8 cellular contexts compared by ENCODE assay signal in the genomic region with DNA sequence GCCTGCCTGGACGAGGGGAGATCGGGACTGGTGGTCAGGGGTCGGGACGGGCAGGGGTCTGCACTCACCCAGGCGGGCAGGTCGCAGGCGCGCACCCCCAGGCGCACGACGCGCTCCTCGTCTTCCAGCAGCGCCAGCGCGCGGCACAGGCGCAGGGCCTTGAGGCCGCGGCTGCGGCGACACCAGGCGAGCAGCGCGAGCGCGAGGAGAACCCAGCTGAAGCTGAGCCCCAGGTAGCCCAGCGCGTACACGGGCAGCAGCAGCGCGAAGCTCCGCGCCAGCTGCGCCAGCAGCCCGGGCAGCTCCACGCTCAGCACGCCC. TPM values are rescaled to one million over a fixed set of nuclear protein-coding genes. Genes with fewer than 3 reads are reported as not detected.
A peak's percentile ranks its signal among the peaks of the same experiment; 100 is the strongest.
DNase-seq lines count a peak whose midpoint lies in the region; ATAC-seq and TF ChIP-seq lines count a peak whose summit lies in the region.

No MANE protein-coding gene starts in this region.

- peaks cover 51% of the 10 kb centered on the region for H3K79me2 ChIP-seq in HCT116 (ENCODE audit: insufficient read depth, low read length)
- H3K79me2 ChIP-seq in Loucy (ENCODE audit: insufficient read depth, low read length) = peaks cover 49% of the 10 kb centered on the region

- POLR2A ChIA-PET in HCT116 (lab: Charles Lee) = no interaction called here

- intact Hi-C loops in HCT116 (cut with micrococcal nuclease) = loop anchor here (10.0 kb wide), 1 partner anchor 124 kb away; a partner anchor contains a TSS

- H2BK120ac ChIP-seq in mesenchymal stem cell (ENCODE audit: low read depth, low read length) = peak overlapping the region; percentile 78

- H3K27ac Mint-ChIP-seq in activated CD8-positive, alpha-beta memory T cell treated with anti-CD3 and anti-CD28 coated beads, Interleukin-2, amount 10 ng/mL, durations not matched to agents 7 days and 5 days = peak overlapping the region; percentile 88

- H3K27me3 ChIP-seq in HCT116 (ENCODE audit: insufficient read depth, low read length) = no peaks in the 10 kb centered on the region
- no peaks in the 10 kb centered on the region for H3K27me3 ChIP-seq in Loucy (ENCODE audit: insufficient read depth, low read length, poor library complexity, severe bottlenecking)
- H3K27me3 ChIP-seq in effector memory CD4-positive, alpha-beta T cell (replicated peaks; ENCODE audit: control insufficient read depth, insufficient read depth, low read length, poor library complexity, severe bottlenecking) = no peaks in the 10 kb centered on the region
- H3K27me3 ChIP-seq in mesenchymal stem cell (ENCODE audit: control insufficient read depth in 1 of 2, insufficient read depth in 1 of 2, low read length in 2 of 2) = peaks cover 0 to 3% of the 10 kb centered on the region in 2 experiments

- no peak overlapping the region for H2AK5ac ChIP-seq in mesenchymal stem cell (ENCODE audit: low read length, severe bottlenecking)

- H3K36me3 Mint-ChIP-seq in activated CD8-positive, alpha-beta memory T cell treated with anti-CD3 and anti-CD28 coated beads, Interleukin-2, amount 10 ng/mL, durations not matched to agents 7 days and 5 days = peaks cover 21% of the 10 kb centered on the region

- CTCF ChIA-PET in activated CD8-positive, alpha-beta memory T cell treated with anti-CD3 and anti-CD28 coated beads, Interleukin-2, amount 10 ng/mL, durations not matched to agents 7 days and 5 days (lab: Charles Lee) = interaction anchor here (0.7 to 1.8 kb wide), 7 partner anchors 10 to 123 kb away, joined by 3 to 8 read pairs (median 5); a partner anchor contains a TSS
- CTCF ChIA-PET in HCT116 (lab: Charles Lee) = no interaction called here

- no peaks in the 10 kb centered on the region for H3K79me1 ChIP-seq in mesenchymal stem cell (replicated peaks; ENCODE audit: low read length, poor library complexity, severe bottlenecking)

- no peak overlapping the region for H4K91ac ChIP-seq in mesenchymal stem cell (ENCODE audit: low read length)

- H3F3A ChIP-seq in Loucy (ENCODE audit: low read depth) = peaks cover 12% of the 10 kb centered on the region; the same call in 1 of the 2 replicates

- H3K9me3 ChIP-seq in HCT116 (ENCODE audit: control insufficient read depth in 1 of 2, insufficient read depth in 1 of 2, low read depth in 1 of 2, low read length in 2 of 2) (no peaks in the 10 kb centered on the region), Loucy (ENCODE audit: insufficient read depth, low read depth, low read length) (no peaks in the 10 kb centered on the region), mesenchymal stem cell (ENCODE audit: control insufficient read depth, low read length) (no peaks in the 10 kb centered on the region)
- H3K9me3 ChIP-seq in effector memory CD4-positive, alpha-beta T cell (ENCODE audit: control insufficient read depth, low read length) = no peaks in the 10 kb centered on the region

- peak overlapping the region in 1 of 2 experiments; percentile 100 for H3K23ac ChIP-seq in mesenchymal stem cell (ENCODE audit: low read length in 2 of 2)

- TF ChIP-seq POLR2A in HCT116 (IDR thresholded peaks at IDR 0.05; ENCODE audit: borderline replicate concordance, extremely low read depth, insufficient read depth, insufficient read length) = no peak

- peak; percentile 80 for DNase-seq in activated CD8-positive, alpha-beta memory T cell treated with anti-CD3 and anti-CD28 coated beads, Interleukin-2, amount 10 ng/mL, durations not matched to agents 7 days and 5 days
- no peak for DNase-seq in activated CD8-positive, alpha-beta memory T cell treated with anti-CD3 and anti-CD28 coated beads for 24 hours
- DNase-seq in HCT116 (ENCODE audit: low read depth, low spot score) (no peak), mesenchymal stem cell (peak; percentile 75)
- peak in 2 of 3 donors; percentile 41 to 52 for DNase-seq in effector memory CD4-positive, alpha-beta T cell
- peak; percentile 50 to 56 for DNase-seq in stimulated activated CD8-positive, alpha-beta memory T cell treated with anti-CD3 and anti-CD28 coated beads, Interleukin-7, amount 100 ng/mL, for 48 hours (ENCODE audit: extremely low read depth in 1 of 2, low read depth in 1 of 2)

- no peak overlapping the region for H2BK5ac ChIP-seq in mesenchymal stem cell (ENCODE audit: low read depth, low read length, poor library complexity, severe bottlenecking)

- WGBS in mesenchymal stem cell = 3% methylated on average over 16 of the region's 38 CpGs

- H3K4me2 ChIP-seq in HCT116 (ENCODE audit: low read length) (peak overlapping the region; percentile 92), Loucy (ENCODE audit: low read depth, low read length, poor library complexity, severe bottlenecking) (peak overlapping the region; percentile 93), mesenchymal stem cell (ENCODE audit: low read length, poor library complexity, severe bottlenecking) (peak overlapping the region; percentile 76)

- H3K4me3 Mint-ChIP-seq in activated CD8-positive, alpha-beta memory T cell treated with anti-CD3 and anti-CD28 coated beads, Interleukin-2, amount 10 ng/mL, durations not matched to agents 7 days and 5 days = peak overlapping the region; percentile 88

- BruUV-seq in HCT116 (replicated peaks; lab: Mats Ljungman, UMichigan) = no TSS peak

- H3K4ac ChIP-seq in mesenchymal stem cell (ENCODE audit: low read depth in 1 of 2, low read length in 2 of 2) = peak overlapping the region in 1 of 2 experiments; percentile 91

- peak overlapping the region; percentile 90 for H3K9ac ChIP-seq in HCT116 (ENCODE audit: low read length)
- peak overlapping the region; percentile 89 for H3K9ac ChIP-seq in Loucy (ENCODE audit: low read depth, low read length, poor library complexity, severe bottlenecking)
- H3K9ac ChIP-seq in mesenchymal stem cell (ENCODE audit: low read length) = peak overlapping the region; percentile 91

- peak; percentile 35 for TF ChIP-seq RAD21 in HCT116 (IDR thresholded peaks at IDR 0.05; ENCODE audit: low read depth)

- peak overlapping the region; percentile 62 for H2BK15ac ChIP-seq in mesenchymal stem cell (ENCODE audit: low read depth, poor library complexity, severe bottlenecking)

- 0 out of 4 replicates have a peak, but pooled peaks cover 0 to 3% of the 10 kb centered on the region in 2 experiments for H3K36me3 ChIP-seq in HCT116 (ENCODE audit: control insufficient read depth in 1 of 2, insufficient read depth in 2 of 2, low read length in 2 of 2)
- no peaks in the 10 kb centered on the region for H3K36me3 ChIP-seq in Loucy (ENCODE audit: insufficient read depth, low read length)
- no peaks in the 10 kb centered on the region for H3K36me3 ChIP-seq in effector memory CD4-positive, alpha-beta T cell (ENCODE audit: control insufficient read depth, insufficient read depth, low read length)
- peaks cover 3% of the 10 kb centered on the region in 2 experiments for H3K36me3 ChIP-seq in mesenchymal stem cell (ENCODE audit: control insufficient read depth in 1 of 2, insufficient read depth in 2 of 2, low read depth in 1 of 2, low read length in 2 of 2)

- H2AFZ ChIP-seq in HCT116 (ENCODE audit: low read depth, low read length, poor library complexity, severe bottlenecking) (no peak overlapping the region), Loucy (ENCODE audit: low read length) (no peak overlapping the region), mesenchymal stem cell (ENCODE audit: low read depth, low read length) (peak overlapping the region; percentile 46)

- no peaks in the 10 kb centered on the region for H3K9me2 ChIP-seq in HCT116 (ENCODE audit: insufficient read depth)
- H3K9me2 ChIP-seq in Loucy (replicated peaks; ENCODE audit: low read depth, low read length) = no peaks in the 10 kb centered on the region

- H3K4me1 Mint-ChIP-seq in activated CD8-positive, alpha-beta memory T cell treated with anti-CD3 and anti-CD28 coated beads, Interleukin-2, amount 10 ng/mL, durations not matched to agents 7 days and 5 days = peaks cover 37% of the 10 kb centered on the region

- RAD21 ChIA-PET in HCT116 (lab: Charles Lee; ENCODE audit: low non-redundant PET in 1 of 2, low total read pairs in 2 of 2, uncharacterized antibody in 2 of 2, unreplicated experiment in 2 of 2) = no interaction called here

- H3K9me3 Mint-ChIP-seq in activated CD8-positive, alpha-beta memory T cell treated with anti-CD3 and anti-CD28 coated beads, Interleukin-2, amount 10 ng/mL, durations not matched to agents 7 days and 5 days (ENCODE audit: low read depth) = no peaks in the 10 kb centered on the region

- H2BK12ac ChIP-seq in mesenchymal stem cell (ENCODE audit: low read length in 2 of 2) = peak overlapping the region in 1 of 2 experiments; percentile 45

- peak overlapping the region; percentile 91 to 96 for H3K18ac ChIP-seq in mesenchymal stem cell (ENCODE audit: low read depth in 1 of 2, low read length in 2 of 2)

- peaks cover 9 to 32% of the 10 kb centered on the region in 2 experiments for H3K4me1 ChIP-seq in HCT116 (ENCODE audit: control insufficient read depth in 1 of 2, insufficient read depth in 2 of 2, low read length in 2 of 2)
- peaks cover 47% of the 10 kb centered on the region for H3K4me1 ChIP-seq in Loucy (ENCODE audit: insufficient read depth, low read length, poor library complexity, severe bottlenecking)
- peaks cover 14% of the 10 kb centered on the region for H3K4me1 ChIP-seq in effector memory CD4-positive, alpha-beta T cell (ENCODE audit: control insufficient read depth, insufficient read depth, low read length, poor library complexity, severe bottlenecking)
- H3K4me1 ChIP-seq in mesenchymal stem cell (ENCODE audit: control insufficient read depth, insufficient read depth, low read depth, low read length) = peaks cover 3% of the 10 kb centered on the region

- peaks cover 5% of the 10 kb centered on the region for H3K27me3 Mint-ChIP-seq in activated CD8-positive, alpha-beta memory T cell treated with anti-CD3 and anti-CD28 coated beads, Interleukin-2, amount 10 ng/mL, durations not matched to agents 7 days and 5 days

- peak overlapping the region; percentile 71 to 85 for H3K4me3 ChIP-seq in HCT116 (replicated peaks in 1 of 2; ENCODE audit: low read depth in 1 of 2, low read length in 2 of 2)
- H3K4me3 ChIP-seq in Loucy (ENCODE audit: low read length, poor library complexity, severe bottlenecking) = peak overlapping the region; percentile 77
- H3K4me3 ChIP-seq in WI38 (ENCODE audit: low read depth, low read length) = peak overlapping the region; percentile 82
- peak overlapping the region; percentile 83 for H3K4me3 ChIP-seq in effector memory CD4-positive, alpha-beta T cell (ENCODE audit: insufficient read depth, low read depth, low read length, poor library complexity, severe bottlenecking)
- H3K4me3 ChIP-seq in mesenchymal stem cell (ENCODE audit: insufficient read depth in 1 of 2, low read depth in 1 of 2, low read length in 2 of 2) = peak overlapping the region; percentile 92 to 97

- H4K20me1 ChIP-seq in HCT116 (ENCODE audit: insufficient read depth) (peaks cover 8% of the 10 kb centered on the region; the same call in 1 of the 2 replicates), Loucy (ENCODE audit: insufficient read depth, low read length, poor library complexity, severe bottlenecking) (peaks cover 9% of the 10 kb centered on the region)

- H3K27ac ChIP-seq in HCT116 (ENCODE audit: low read depth, low read length) (peak overlapping the region; percentile 96), mesenchymal stem cell (ENCODE audit: low read length, poor library complexity, severe bottlenecking) (peak overlapping the region; percentile 30)
- H3K27ac ChIP-seq in effector memory CD4-positive, alpha-beta T cell (ENCODE audit: insufficient read depth, low read length, poor library complexity, severe bottlenecking) = peak overlapping the region; percentile 94

- ATAC-seq in activated CD8-positive, alpha-beta memory T cell treated with anti-CD3 and anti-CD28 coated beads, Interleukin-2, amount 10 ng/mL, durations not matched to agents 7 days and 5 days = peak; percentile 61
- ATAC-seq in HCT116 = peak; percentile 64

- TF ChIP-seq CTCF in HCT116 (IDR thresholded peaks at IDR 0.05 in 2 of 3, conservative IDR thresholded peaks at IDR 0.05 in 1 of 3; ENCODE audit: borderline replicate concordance in 1 of 3, insufficient read depth in 1 of 3, low read depth in 2 of 3, low read length in 2 of 3) (no peak), Loucy (conservative IDR thresholded peaks at IDR 0.05; ENCODE audit: low read length) (no peak), WI38 (IDR thresholded peaks at IDR 0.05; ENCODE audit: low read depth, low read length) (no peak)

- peak overlapping the region; percentile 61 for H4K8ac ChIP-seq in mesenchymal stem cell (ENCODE audit: low read length)

- peak overlapping the region in 1 of 2 experiments; percentile 100 for H3K14ac ChIP-seq in mesenchymal stem cell (ENCODE audit: low read length in 2 of 2)

RNA-seq across cellular contexts. Expression of a gene that starts 0.3 kb away (rescaled TPM):
- 10 to 100 TPM; 79.8 to 86.0 TPM for total RNA-seq in activated CD8-positive, alpha-beta memory T cell treated with anti-CD3 and anti-CD28 coated beads, Interleukin-2, amount 10 ng/mL, durations not matched to agents 7 days and 5 days
- total RNA-seq in HCT116 (2021; ENCODE audit: unreplicated experiment) = 68.2 TPM
- polyA plus RNA-seq in HCT116 (2012) = 48.8 and 57.5 TPM in 2 replicates
- polyA plus RNA-seq in mesenchymal stem cell (2013, experiment 1 of 2) = 31.0 TPM
- 31.9 TPM for polyA plus RNA-seq in mesenchymal stem cell (2013, experiment 2 of 2)

RNA-seq across cellular contexts. Expression of a gene that starts 27.4 kb away (rescaled TPM):
- total RNA-seq in activated CD8-positive, alpha-beta memory T cell treated with anti-CD3 and anti-CD28 coated beads, Interleukin-2, amount 10 ng/mL, durations not matched to agents 7 days and 5 days = 10 to 100 TPM; 10.7 to 15.6 TPM
- total RNA-seq in HCT116 (2021; ENCODE audit: unreplicated experiment) = 13.6 TPM
- 13.2 and 15.5 TPM in 2 replicates for polyA plus RNA-seq in HCT116 (2012)
- polyA plus RNA-seq in mesenchymal stem cell (2013, experiment 1 of 2) = 11.8 TPM
- polyA plus RNA-seq in mesenchymal stem cell (2013, experiment 2 of 2) = 10.7 TPM

Comparison
In these comparisons a context has a peak if more than half of its experiments do, and no peak if none do; other contexts are left out.
1. DNase-seq: peak in activated CD8-positive, alpha-beta memory T cell treated with anti-CD3 and anti-CD28 coated beads, Interleukin-2, amount 10 ng/mL, durations not matched to agents 7 days and 5 days (single experiment), effector memory CD4-positive, alpha-beta T cell (2 of 3), mesenchymal stem cell (single experiment) and stimulated activated CD8-positive, alpha-beta memory T cell treated with anti-CD3 and anti-CD28 coated beads, Interleukin-7, amount 100 ng/mL, for 48 hours (2 of 2); none in activated CD8-positive, alpha-beta memory T cell treated with anti-CD3 and anti-CD28 coated beads for 24 hours (single experiment) and HCT116 (single experiment).
2. H3K27ac ChIP-seq: peak in every context shown above with its lines; median percentile 96 in HCT116; 94 in effector memory CD4-positive, alpha-beta T cell; 30 in mesenchymal stem cell.
3. Peak in every context shown above with its lines, with median percentiles within 50 percentile points of each other: H3K4me2 ChIP-seq, H3K4me3 ChIP-seq and H3K9ac ChIP-seq.